Comparison of ENCODE assay signal across 21 cellular contexts in the genomic region with DNA sequence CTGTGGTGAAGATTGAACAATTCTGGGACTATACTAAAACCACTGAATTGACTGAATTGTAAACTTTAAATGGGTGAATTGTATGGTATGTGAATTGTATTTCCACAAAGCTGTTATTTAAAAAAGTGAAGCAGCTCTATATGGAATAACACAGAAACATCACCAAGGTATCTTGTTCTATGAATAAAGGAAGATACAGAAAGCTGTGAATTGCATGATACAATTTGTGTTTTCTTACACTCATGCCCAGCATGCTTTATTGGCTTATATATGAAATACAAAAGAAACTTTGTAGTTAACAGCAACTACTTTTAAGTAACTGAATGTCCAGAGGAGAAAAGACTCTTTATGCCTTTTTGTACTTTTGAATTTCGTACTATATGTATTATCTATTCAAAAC. TPM values are rescaled to one million over a fixed set of nuclear protein-coding genes. Genes with fewer than 3 reads are reported as not detected.
DNase-seq lines count a peak whose midpoint lies in the region; ATAC-seq, FAIRE-seq and TF ChIP-seq lines count a peak whose summit lies in the region.
"Had no signal": no experiment of that assay in that cellular context is flagged by ENCODE, and none has a peak within 500 bp of the region (broad histone marks: within the 10 kb centered on the region; RNA-seq: fewer than 3 reads in every experiment).

No MANE protein-coding gene starts in this region.

- H4K91ac ChIP-seq in H9 (ENCODE audit: insufficient read length, low read depth, low read length) = no peak overlapping the region

- H4K8ac ChIP-seq in H9 (replicated peaks; ENCODE audit: insufficient read length, low read depth, low read length) = no peak overlapping the region

- CTCF ChIA-PET in SK-N-SH (lab: Yijun Ruan, JAX) = interaction anchor here (0.9 to 1.3 kb wide), 2 partner anchors 69 to 75 kb away, joined by 3 to 4 read pairs; no protein-coding TSS in a partner anchor

- H3K4ac ChIP-seq in H9 (ENCODE audit: low read depth, low read length) = no peak overlapping the region

- no peak overlapping the region for H2BK12ac ChIP-seq in H9 (ENCODE audit: insufficient read length, low read depth, low read length)

- H2BK15ac ChIP-seq in H9 (ENCODE audit: low read depth, low read length) = no peak overlapping the region

- H3K4me2 ChIP-seq in SK-N-SH (no peak overlapping the region), H9 (ENCODE audit: insufficient read depth, insufficient read length, low read length) (no peak overlapping the region)
- H3K4me2 ChIP-seq: A549, GM23338 had no signal

- 96% methylated on average over 1 of the region's 1 CpG for WGBS in SK-N-SH (ENCODE audit: low lambda C conversion rate)
- WGBS in H9 (ENCODE audit: extremely low coverage, insufficient read length, low lambda C conversion rate) = no CpG with 5 or more reads among the region's 1 CpG

- H3K56ac ChIP-seq in H9 (ENCODE audit: insufficient read length, low read depth, low read length) = no peak overlapping the region

- no peak overlapping the region for H3K18ac ChIP-seq in H9 (ENCODE audit: insufficient read length, low read depth, low read length)

- H2AK5ac ChIP-seq in H9 (ENCODE audit: insufficient read length, low read length) = no peak overlapping the region

- no peak for TF ChIP-seq RAD21 in SK-N-SH (IDR thresholded peaks at IDR 0.05; ENCODE audit: low read length)

- H3K4me3 ChIP-seq in SK-N-SH (ENCODE audit: low read depth in 2 of 2, low read length in 1 of 2) = no peak overlapping the region
- H3K4me3 ChIP-seq: A549, GM23338, K562 had no signal

- H3K27ac Mint-ChIP-seq in H9 = no peak overlapping the region
- H3K27ac Mint-ChIP-seq: CD4-positive, alpha-beta T cell; GM23338; HFFc6 had no signal

- POLR2A ChIA-PET in SK-N-SH (lab: Yijun Ruan, JAX) = no interaction called here

- H4K20me1 ChIP-seq in SK-N-SH (ENCODE audit: insufficient read depth) (no peaks in the 10 kb centered on the region), H9 (ENCODE audit: control insufficient read depth, insufficient read depth, insufficient read length) (no peaks in the 10 kb centered on the region)

- H3K9me3 ChIP-seq in SK-N-SH (no peaks in the 10 kb centered on the region), H9 (ENCODE audit: control insufficient read depth, low read depth, low read length) (no peaks in the 10 kb centered on the region)
- H3K9me3 ChIP-seq: A549 had no signal

- H2BK5ac ChIP-seq in H9 (ENCODE audit: insufficient read length, low read length) = no peak overlapping the region

- TF ChIP-seq CTCF in SK-N-SH (IDR thresholded peaks at IDR 0.05) = no peak
- TF ChIP-seq CTCF in VCaP (conservative IDR thresholded peaks at IDR 0.05) = no peak
- no peak for TF ChIP-seq CTCF in H9 (conservative IDR thresholded peaks at IDR 0.05)

- peak; percentile 36 for FAIRE-seq in GM18507 (lab: Jason Lieb, UNC)
- FAIRE-seq: A549, H54, HTR-8/SVneo, K562 had no signal

- H3K9ac ChIP-seq in SK-N-SH (peak overlapping the region; percentile 35; the same call in 1 of the 2 replicates), H9 (ENCODE audit: extremely low read depth, insufficient read length, low read length) (no peak overlapping the region)

- H3K79me2 ChIP-seq in SK-N-SH (ENCODE audit: insufficient read depth) (0 out of 2 replicates have a peak, but pooled peaks cover 8% of the 10 kb centered on the region), H9 (ENCODE audit: insufficient read depth, low read length) (0 out of 2 replicates have a peak, but pooled peaks cover 2% of the 10 kb centered on the region)

- H3K27me3 Mint-ChIP-seq in H9 (ENCODE audit: low read depth) = no peaks in the 10 kb centered on the region
- H3K27me3 Mint-ChIP-seq: CD4-positive, alpha-beta T cell had no signal

- H3K4me3 Mint-ChIP-seq in H9 = no peak overlapping the region
- H3K4me3 Mint-ChIP-seq: CD4-positive, alpha-beta T cell; GM23338; HFFc6 had no signal

- H2BK120ac ChIP-seq in H9 (ENCODE audit: low read depth, low read length, poor library complexity, severe bottlenecking) = no peak overlapping the region

- H3K9me3 Mint-ChIP-seq in H9 = no peaks in the 10 kb centered on the region
- H3K9me3 Mint-ChIP-seq: CD4-positive, alpha-beta T cell; GM23338; HFFc6 had no signal

- H3K4me1 Mint-ChIP-seq in H9 = 0 out of 4 replicates have a peak, but pooled peaks cover 0 to 3% of the 10 kb centered on the region in 2 experiments
- H3K4me1 Mint-ChIP-seq: GM23338 had no signal

- H3K27me3 ChIP-seq in SK-N-SH (ENCODE audit: insufficient read depth) (no peaks in the 10 kb centered on the region), H9 (ENCODE audit: insufficient read depth, low read length) (no peaks in the 10 kb centered on the region)

- H3K23ac ChIP-seq in H9 (ENCODE audit: insufficient read length, low read depth, low read length) = no peak overlapping the region

- no peak overlapping the region for H3T11ph ChIP-seq in H9 (ENCODE audit: low read length)

- H3K36me3 Mint-ChIP-seq in H9 (ENCODE audit: insufficient read depth in 1 of 3, low read depth in 3 of 3) = peaks cover 25 to 84% (median 68%) of the 10 kb centered on the region in 3 experiments; a peak in 6 of 7 replicates

- H3K27ac ChIP-seq in SK-N-SH (ENCODE audit: low read depth in 2 of 2, low read length in 1 of 2) (no peak overlapping the region), VCaP (peak overlapping the region; percentile 98; the same call in 1 of the 2 replicates), H9 (ENCODE audit: insufficient read length, low read depth, low read length) (no peak overlapping the region)
- H3K27ac ChIP-seq: 22Rv1, A549, C4-2B had no signal

- H3K79me1 ChIP-seq in H9 (ENCODE audit: insufficient read depth, low read depth, low read length, poor library complexity, severe bottlenecking) = no peaks in the 10 kb centered on the region

- DNase-seq in SK-N-SH (no peak), GM18507 (ENCODE audit: extremely low spot score, insufficient read length, low read depth) (no peak), H9 (no peak), posterior vena cava (ENCODE audit: low spot score) (no peak)
- DNase-seq: AML-193; CD4-positive, alpha-beta T cell; DMS79 treated with DMSO at 0.1 percent for 48 hours; GF-D8; HFFc6; IMR-90 had no signal

- H3F3A ChIP-seq in SK-N-SH (replicated peaks; ENCODE audit: insufficient read depth) = peaks cover 6% of the 10 kb centered on the region

- H3K23me2 ChIP-seq in H9 (ENCODE audit: insufficient read length, low read depth, low read length, poor library complexity, severe bottlenecking) = no peaks in the 10 kb centered on the region

- H2AFZ ChIP-seq in SK-N-SH (ENCODE audit: low read depth) = no peak overlapping the region
- no peak overlapping the region for H2AFZ ChIP-seq in H9 (ENCODE audit: low read length)
- H2AFZ ChIP-seq: GM23338 had no signal

- H3K4me1 ChIP-seq in SK-N-SH (ENCODE audit: control insufficient read depth in 1 of 2, insufficient read depth in 2 of 2, low read depth in 1 of 2, low read length in 1 of 2) (peaks cover 0 to 7% of the 10 kb centered on the region in 2 experiments; a peak in 3 of 4 replicates), H9 (ENCODE audit: insufficient read depth, low read length) (no peaks in the 10 kb centered on the region)
- H3K4me1 ChIP-seq: A549 had no signal

- intact Hi-C loops in posterior vena cava (cut with DNase I) = no loop called here

- H3K14ac ChIP-seq in H9 (ENCODE audit: insufficient read depth, low read length) = no peak overlapping the region

- H2BK20ac ChIP-seq in H9 (ENCODE audit: low read depth, low read length, poor library complexity, severe bottlenecking) = no peak overlapping the region

- TF ChIP-seq EP300 in SK-N-SH (IDR thresholded peaks at IDR 0.05; ENCODE audit: borderline replicate concordance in 1 of 2, low read depth in 1 of 2, low read length in 1 of 2) = no peak

- no peak overlapping the region for H4K5ac ChIP-seq in H9 (ENCODE audit: insufficient read length, low read depth, low read length)

- H3K9me2 ChIP-seq in SK-N-SH = no peaks in the 10 kb centered on the region

- ATAC-seq in SK-N-SH treated with all-trans-retinoic acid at 6 μM for 48 hours (no peak), HG03432 (IDR thresholded peaks at IDR 0.05; ENCODE audit: unreplicated experiment) (no peak)
- ATAC-seq: A549, GM23338, HCT116, K562 had no signal

- H3K36me3 ChIP-seq in SK-N-SH (replicated peaks in 1 of 2; ENCODE audit: control insufficient read depth in 1 of 2, insufficient read depth in 2 of 2, low read length in 1 of 2) = peaks cover 58 to 71% of the 10 kb centered on the region in 2 experiments

TF ChIP-seq in SK-N-SH, 30 proteins besides CTCF, POLR2A, EP300 and RAD21:
- TF ChIP-seq NFIC (IDR thresholded peaks at IDR 0.05; ENCODE audit: borderline replicate concordance) = no peak
- TF ChIP-seq, protein P1, sequence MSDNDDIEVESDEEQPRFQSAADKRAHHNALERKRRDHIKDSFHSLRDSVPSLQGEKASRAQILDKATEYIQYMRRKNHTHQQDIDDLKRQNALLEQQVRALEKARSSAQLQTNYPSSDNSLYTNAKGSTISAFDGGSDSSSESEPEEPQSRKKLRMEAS (IDR thresholded peaks at IDR 0.05; ENCODE audit: low read depth) = no peak
TF ChIP-seq in SK-N-SH: peak in this region for 0.

TF ChIP-seq in SK-N-SH treated with all-trans-retinoic acid at 6 μM for 48 hours, 23 proteins besides CTCF, POLR2A, EP300 and RAD21 (continues in another document):
- TF ChIP-seq, protein P2, sequence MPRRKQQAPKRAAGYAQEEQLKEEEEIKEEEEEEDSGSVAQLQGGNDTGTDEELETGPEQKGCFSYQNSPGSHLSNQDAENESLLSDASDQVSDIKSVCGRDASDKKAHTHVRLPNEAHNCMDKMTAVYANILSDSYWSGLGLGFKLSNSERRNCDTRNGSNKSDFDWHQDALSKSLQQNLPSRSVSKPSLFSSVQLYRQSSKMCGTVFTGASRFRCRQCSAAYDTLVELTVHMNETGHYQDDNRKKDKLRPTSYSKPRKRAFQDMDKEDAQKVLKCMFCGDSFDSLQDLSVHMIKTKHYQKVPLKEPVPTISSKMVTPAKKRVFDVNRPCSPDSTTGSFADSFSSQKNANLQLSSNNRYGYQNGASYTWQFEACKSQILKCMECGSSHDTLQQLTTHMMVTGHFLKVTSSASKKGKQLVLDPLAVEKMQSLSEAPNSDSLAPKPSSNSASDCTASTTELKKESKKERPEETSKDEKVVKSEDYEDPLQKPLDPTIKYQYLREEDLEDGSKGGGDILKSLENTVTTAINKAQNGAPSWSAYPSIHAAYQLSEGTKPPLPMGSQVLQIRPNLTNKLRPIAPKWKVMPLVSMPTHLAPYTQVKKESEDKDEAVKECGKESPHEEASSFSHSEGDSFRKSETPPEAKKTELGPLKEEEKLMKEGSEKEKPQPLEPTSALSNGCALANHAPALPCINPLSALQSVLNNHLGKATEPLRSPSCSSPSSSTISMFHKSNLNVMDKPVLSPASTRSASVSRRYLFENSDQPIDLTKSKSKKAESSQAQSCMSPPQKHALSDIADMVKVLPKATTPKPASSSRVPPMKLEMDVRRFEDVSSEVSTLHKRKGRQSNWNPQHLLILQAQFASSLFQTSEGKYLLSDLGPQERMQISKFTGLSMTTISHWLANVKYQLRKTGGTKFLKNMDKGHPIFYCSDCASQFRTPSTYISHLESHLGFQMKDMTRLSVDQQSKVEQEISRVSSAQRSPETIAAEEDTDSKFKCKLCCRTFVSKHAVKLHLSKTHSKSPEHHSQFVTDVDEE (CRISPR knock-in tag; IDR thresholded peaks at IDR 0.05) = no peak
- no peak for TF ChIP-seq ZC3H10 (CRISPR knock-in tag; IDR thresholded peaks at IDR 0.05)

RNA-seq across cellular contexts. Expression of a gene that starts 11.5 kb away (rescaled TPM):
- 2.8 and 4.1 TPM in 2 replicates for polyA plus RNA-seq in SK-N-SH (2012; rRNA removed)
- 3.9 and 4.8 TPM in 2 replicates for polyA plus RNA-seq in SK-N-SH (2012; cell fraction: cytosol; rRNA removed)
- polyA plus RNA-seq in SK-N-SH (2012; cell fraction: nucleus; rRNA removed) = 7.5 and 12.4 TPM in 2 replicates
- total RNA-seq in H9 (2021) (32.4 and 33.6 TPM in 2 replicates), posterior vena cava (10 to 100 TPM; 13.9 to 17.5 TPM)
